In the genomic region with DNA sequence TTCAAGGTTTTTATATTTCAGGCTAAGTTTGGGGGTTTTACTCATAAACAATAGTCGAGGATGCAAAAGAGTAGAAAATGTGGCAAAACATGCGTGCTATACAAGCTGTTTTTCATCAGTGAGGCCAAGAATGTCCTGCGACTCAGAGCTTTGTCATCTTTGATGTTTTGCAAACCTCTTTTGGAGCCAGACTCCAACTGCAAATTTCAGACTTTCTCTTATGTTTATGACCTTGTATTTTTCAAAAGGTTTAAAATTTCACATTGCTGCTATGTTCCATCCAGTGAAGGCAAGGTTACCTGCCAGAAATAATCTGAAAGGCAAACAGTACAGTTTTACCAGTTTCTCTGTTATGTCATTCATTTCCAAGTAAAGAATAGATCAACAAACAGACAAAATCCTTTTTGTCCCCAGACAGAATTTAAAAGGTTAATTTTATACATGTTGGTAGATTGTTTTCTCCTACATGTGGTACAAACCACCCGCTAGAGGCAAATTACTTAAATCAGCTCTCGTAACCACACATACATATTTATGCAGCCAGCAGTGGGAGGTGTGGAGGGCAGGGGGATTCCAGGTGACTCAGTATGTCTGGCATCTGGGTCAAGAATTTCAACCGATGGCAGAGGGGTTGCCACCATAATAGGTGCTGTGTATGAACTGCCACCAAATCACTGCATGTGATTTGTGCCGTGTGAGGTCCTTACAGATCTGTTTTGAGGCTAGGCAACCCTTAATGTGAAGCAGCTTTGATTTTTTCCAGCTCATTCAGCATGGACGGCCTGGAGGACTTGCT, we compare ENCODE assay signal across 8 cellular contexts.
DNase-seq lines count a peak whose midpoint lies in the region; ATAC-seq and TF ChIP-seq lines count a peak whose summit lies in the region.

No MANE protein-coding gene starts in this region.

- ATAC-seq in HG02759 (IDR thresholded peaks at IDR 0.05; ENCODE audit: unreplicated experiment) (peak; percentile 91), left lung (peak; percentile 89), HG02970 (IDR thresholded peaks at IDR 0.05; ENCODE audit: low FRiP score, unreplicated experiment) (no peak), Right ventricle myocardium inferior (no peak)

- H3K4me3 Mint-ChIP-seq in activated T-helper 1 cell treated with anti-CD3 and anti-CD28 coated beads, Interleukin-12 subunit alpha, Interleukin-12 subunit beta, Interleukin-2, Interleukin-4 antibody, amounts not matched to agents 30 ng/mL and 10 ng/mL and 1 ng/mL, durations not matched to agents 14 hours and 24 hours and 36 hours = no peak overlapping the region

- H3K4me3 ChIP-seq in AG04449 (ENCODE audit: low read depth, low read length) = no peak overlapping the region
- H3K4me3 ChIP-seq in left lung = no peak overlapping the region

- intact Hi-C loops in activated T-helper 1 cell treated with anti-CD3 and anti-CD28 coated beads, Interleukin-12 subunit alpha, Interleukin-12 subunit beta, Interleukin-2, Interleukin-4 antibody, amounts not matched to agents 30 ng/mL and 10 ng/mL and 1 ng/mL, durations not matched to agents 14 hours and 24 hours and 36 hours (cut with micrococcal nuclease) = loop anchor here (1.0 kb wide), 1 partner anchor 90 kb away; no protein-coding TSS in a partner anchor
- intact Hi-C loops in left lung (cut with DNase I) = no loop called here
- intact Hi-C loops in Right ventricle myocardium inferior (cut with DNase I) = no loop called here

- POLR2A ChIA-PET in AG04449 (lab: Yijun Ruan, JAX) = no interaction called here

- CTCF ChIA-PET in AG04449 (lab: Yijun Ruan, JAX) = interaction anchor here (0.9 to 1.2 kb wide), 2 partner anchors 10 to 21 kb away, joined by 3 read pairs; no protein-coding TSS in a partner anchor

- peak overlapping the region; percentile 62 for H3K27ac Mint-ChIP-seq in activated T-helper 1 cell treated with anti-CD3 and anti-CD28 coated beads, Interleukin-12 subunit alpha, Interleukin-12 subunit beta, Interleukin-2, Interleukin-4 antibody, amounts not matched to agents 30 ng/mL and 10 ng/mL and 1 ng/mL, durations not matched to agents 14 hours and 24 hours and 36 hours

- H3K36me3 ChIP-seq in left lung = no peaks in the 10 kb centered on the region

- DNase-seq in AG04449 (ENCODE audit: low read depth, low spot score) = peak; percentile 67
- DNase-seq in activated T-helper 1 cell treated with anti-CD3 and anti-CD28 coated beads, Interleukin-12 subunit alpha, Interleukin-12 subunit beta, Interleukin-2, Interleukin-4 antibody, amounts not matched to agents 30 ng/mL and 10 ng/mL and 1 ng/mL, durations not matched to agents 14 hours and 24 hours and 36 hours (ENCODE audit: low spot score) = peak; percentile 21
- DNase-seq in left lung = no peak
- no peak for DNase-seq in NCI-H524 treated with DMSO at 0.1 percent for 48 hours (lab: John Stamatoyannopoulos, UW)
- DNase-seq in Ammon's horn (ENCODE audit: low spot score) = no peak
- DNase-seq in Right ventricle myocardium inferior (ENCODE audit: missing footprints) = no peak

- H3K27me3 ChIP-seq in left lung = no peaks in the 10 kb centered on the region

- TF ChIP-seq CTCF in AG04449 (IDR thresholded peaks at IDR 0.05; ENCODE audit: insufficient read depth, low read length, missing control alignments) = no peak
- TF ChIP-seq CTCF in left lung (IDR thresholded peaks at IDR 0.05) = no peak

- H3K36me3 Mint-ChIP-seq in activated T-helper 1 cell treated with anti-CD3 and anti-CD28 coated beads, Interleukin-12 subunit alpha, Interleukin-12 subunit beta, Interleukin-2, Interleukin-4 antibody, amounts not matched to agents 30 ng/mL and 10 ng/mL and 1 ng/mL, durations not matched to agents 14 hours and 24 hours and 36 hours (ENCODE audit: low read depth) = peaks cover 2% of the 10 kb centered on the region

- H3K9me3 ChIP-seq in left lung = no peaks in the 10 kb centered on the region

- peaks cover 3 to 21% of the 10 kb centered on the region in 2 donors for H3K4me1 ChIP-seq in left lung

- H3K27me3 Mint-ChIP-seq in activated T-helper 1 cell treated with anti-CD3 and anti-CD28 coated beads, Interleukin-12 subunit alpha, Interleukin-12 subunit beta, Interleukin-2, Interleukin-4 antibody, amounts not matched to agents 30 ng/mL and 10 ng/mL and 1 ng/mL, durations not matched to agents 14 hours and 24 hours and 36 hours (ENCODE audit: insufficient read depth) = no peaks in the 10 kb centered on the region

- H3K4me1 Mint-ChIP-seq in activated T-helper 1 cell treated with anti-CD3 and anti-CD28 coated beads, Interleukin-12 subunit alpha, Interleukin-12 subunit beta, Interleukin-2, Interleukin-4 antibody, amounts not matched to agents 30 ng/mL and 10 ng/mL and 1 ng/mL, durations not matched to agents 14 hours and 24 hours and 36 hours (ENCODE audit: low read depth) = peaks cover 40% of the 10 kb centered on the region

- H3K9me3 Mint-ChIP-seq in activated T-helper 1 cell treated with anti-CD3 and anti-CD28 coated beads, Interleukin-12 subunit alpha, Interleukin-12 subunit beta, Interleukin-2, Interleukin-4 antibody, amounts not matched to agents 30 ng/mL and 10 ng/mL and 1 ng/mL, durations not matched to agents 14 hours and 24 hours and 36 hours = peaks cover 8% of the 10 kb centered on the region

- H3K27ac ChIP-seq in left lung = peak overlapping the region in 1 of 2 donors; percentile 1

Comparison
In these comparisons a context has a peak if more than half of its experiments do, and no peak if none do; other contexts are left out.
1. DNase-seq: peak in AG04449 (single experiment) and activated T-helper 1 cell treated with anti-CD3 and anti-CD28 coated beads, Interleukin-12 subunit alpha, Interleukin-12 subunit beta, Interleukin-2, Interleukin-4 antibody, amounts not matched to agents 30 ng/mL and 10 ng/mL and 1 ng/mL, durations not matched to agents 14 hours and 24 hours and 36 hours (single experiment); none in left lung (0 of 2), NCI-H524 treated with DMSO at 0.1 percent for 48 hours (single experiment), Ammon's horn (single experiment) and Right ventricle myocardium inferior (single experiment).
2. ATAC-seq: peak in HG02759 (single experiment) and left lung (single experiment); none in HG02970 (single experiment) and Right ventricle myocardium inferior (single experiment).